In genomic region chr6:116616757-116617093, GRCh38 we compare ENCODE assay signal across 8 cellular contexts. TPM values are rescaled to one million over a fixed set of nuclear protein-coding genes. Genes with fewer than 3 reads are reported as not detected.
DNase-seq lines count a peak whose midpoint lies in the region; ATAC-seq and TF ChIP-seq lines count a peak whose summit lies in the region.

No MANE protein-coding gene starts in this region.

- TF ChIP-seq CTCF in WTC11 (IDR thresholded peaks at IDR 0.05) (no peak), fibroblast of mammary gland (conservative IDR thresholded peaks at IDR 0.05; ENCODE audit: control insufficient read depth, insufficient read depth, low read depth, low read length) (no peak), neural crest cell (conservative IDR thresholded peaks at IDR 0.05) (no peak)

- peak overlapping the region; percentile 87 for H3K4me3 ChIP-seq in fibroblast of mammary gland (ENCODE audit: control insufficient read depth, low read depth, low read length)

- CTCF ChIA-PET in WTC11 (lab: Charles Lee) = interaction anchor here (0.6 to 1.6 kb wide), 8 partner anchors 11 to 399 kb away, joined by 3 to 6 read pairs (median 3); no protein-coding TSS in a partner anchor

- H3K4me3 Mint-ChIP-seq in WTC11 = peak overlapping the region; percentile 97
- H3K4me3 Mint-ChIP-seq in neural crest cell = peak overlapping the region; percentile 95

- peak in 2 of 3 experiments; percentile 55 to 76 for DNase-seq in NCI-H1417 (lab: John Stamatoyannopoulos, UW)
- no peak for DNase-seq in NCI-H1417 treated with DMSO at 0.1 percent for 48 hours (lab: John Stamatoyannopoulos, UW)
- peak; percentile 28 for DNase-seq in WTC11 (ENCODE audit: low spot score)
- no peak for DNase-seq in fibroblast of mammary gland (ENCODE audit: low read depth)
- no peak for DNase-seq in neural crest cell (ENCODE audit: low read depth, low spot score)
- DNase-seq in GM19238 (ENCODE audit: insufficient read length, low spot score) = no peak

- POLR2A ChIA-PET in WTC11 (lab: Charles Lee) = interaction anchor here (0.5 to 1.4 kb wide), 4 partner anchors 10 to 78 kb away, joined by 3 read pairs; no protein-coding TSS in a partner anchor

- H3K27me3 Mint-ChIP-seq in WTC11 (ENCODE audit: low read depth) = peaks cover 28% of the 10 kb centered on the region
- peaks cover 29% of the 10 kb centered on the region for H3K27me3 Mint-ChIP-seq in neural crest cell (ENCODE audit: low read depth)

- H3K4me1 Mint-ChIP-seq in WTC11 = peaks cover 10% of the 10 kb centered on the region
- peaks cover 17% of the 10 kb centered on the region for H3K4me1 Mint-ChIP-seq in neural crest cell

- H3K9me3 Mint-ChIP-seq in WTC11 (no peaks in the 10 kb centered on the region), neural crest cell (no peaks in the 10 kb centered on the region)

- peak; percentile 38 for ATAC-seq in HG03159 (IDR thresholded peaks at IDR 0.05; ENCODE audit: unreplicated experiment)
- peak; percentile 10; the same call in 1 of the 2 replicates for ATAC-seq in WTC11
- no peak for ATAC-seq in HG03521 (IDR thresholded peaks at IDR 0.05; ENCODE audit: unreplicated experiment)

- H3K27ac Mint-ChIP-seq in WTC11 (no peak overlapping the region), neural crest cell (ENCODE audit: unreplicated experiment) (peak overlapping the region; percentile 91)

- H3K36me3 Mint-ChIP-seq in WTC11 (no peaks in the 10 kb centered on the region), neural crest cell (ENCODE audit: low read depth) (peaks cover 3% of the 10 kb centered on the region)

TF ChIP-seq in WTC11, 78 proteins besides CTCF, POLR2A, EP300 and RAD21:
- TF ChIP-seq ZNF121 (CRISPR knock-in tag; IDR thresholded peaks at IDR 0.05) (peak; percentile 84), PREB (CRISPR knock-in tag; IDR thresholded peaks at IDR 0.05; ENCODE audit: borderline replicate concordance) (no peak)
TF ChIP-seq in WTC11: peak in this region for 1.

RNA-seq across cellular contexts. Expression of gene RSPH4A, which starts 0.4 kb away (rescaled TPM):
- total RNA-seq in WTC11 (2021) (0.34 to 0.57 TPM (median 0.34 TPM) in 3 replicates), neural crest cell (2.2 and 2.4 TPM in 2 replicates)

RNA-seq across cellular contexts. Expression of gene RWDD1, which starts 45.4 kb away (rescaled TPM):
- total RNA-seq in WTC11 (2021) (26.2 to 33.8 TPM (median 28.3 TPM) in 3 replicates), neural crest cell (49.6 and 49.9 TPM in 2 replicates)

RNA-seq across cellular contexts. Expression of gene ZUP1, which starts 51.8 kb away (rescaled TPM):
- 15.5 to 19.4 TPM (median 16.9 TPM) in 3 replicates for total RNA-seq in WTC11 (2021)
- 14.0 and 14.9 TPM in 2 replicates for total RNA-seq in neural crest cell

Comparison
In these comparisons a context has a peak if more than half of its experiments do, and no peak if none do; other contexts are left out.
1. DNase-seq: peak in NCI-H1417 (2 of 3) and WTC11 (single experiment); none in NCI-H1417 treated with DMSO at 0.1 percent for 48 hours (single experiment), fibroblast of mammary gland (single experiment), neural crest cell (single experiment) and GM19238 (single experiment).